Comparison of ENCODE assay signal across 1 cellular context in the genomic region with DNA sequence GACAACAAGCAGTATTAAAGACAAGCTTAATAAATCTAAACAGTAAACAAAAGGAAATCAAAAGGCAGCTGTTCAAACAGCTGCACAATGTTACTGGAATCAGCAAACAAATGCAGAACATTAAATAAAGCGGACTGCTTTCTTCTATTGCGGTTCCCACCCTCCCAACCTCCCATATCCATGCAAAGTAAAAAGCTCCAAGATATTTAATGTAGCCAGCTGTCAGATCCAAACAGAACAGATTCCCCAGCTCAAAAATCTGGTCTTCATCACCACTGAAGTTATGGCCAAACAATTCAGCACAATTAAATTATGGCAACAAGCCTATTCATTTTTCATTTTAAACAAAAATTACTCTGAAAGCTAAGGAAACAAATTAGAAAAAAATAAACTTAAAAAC.
TF ChIP-seq lines count a peak whose summit lies in the region.

No MANE protein-coding gene starts in this region.

TF ChIP-seq in GM23338, 12 proteins besides CTCF, POLR2A, EP300 and RAD21 (continued from another document):
- TF ChIP-seq, protein P1, sequence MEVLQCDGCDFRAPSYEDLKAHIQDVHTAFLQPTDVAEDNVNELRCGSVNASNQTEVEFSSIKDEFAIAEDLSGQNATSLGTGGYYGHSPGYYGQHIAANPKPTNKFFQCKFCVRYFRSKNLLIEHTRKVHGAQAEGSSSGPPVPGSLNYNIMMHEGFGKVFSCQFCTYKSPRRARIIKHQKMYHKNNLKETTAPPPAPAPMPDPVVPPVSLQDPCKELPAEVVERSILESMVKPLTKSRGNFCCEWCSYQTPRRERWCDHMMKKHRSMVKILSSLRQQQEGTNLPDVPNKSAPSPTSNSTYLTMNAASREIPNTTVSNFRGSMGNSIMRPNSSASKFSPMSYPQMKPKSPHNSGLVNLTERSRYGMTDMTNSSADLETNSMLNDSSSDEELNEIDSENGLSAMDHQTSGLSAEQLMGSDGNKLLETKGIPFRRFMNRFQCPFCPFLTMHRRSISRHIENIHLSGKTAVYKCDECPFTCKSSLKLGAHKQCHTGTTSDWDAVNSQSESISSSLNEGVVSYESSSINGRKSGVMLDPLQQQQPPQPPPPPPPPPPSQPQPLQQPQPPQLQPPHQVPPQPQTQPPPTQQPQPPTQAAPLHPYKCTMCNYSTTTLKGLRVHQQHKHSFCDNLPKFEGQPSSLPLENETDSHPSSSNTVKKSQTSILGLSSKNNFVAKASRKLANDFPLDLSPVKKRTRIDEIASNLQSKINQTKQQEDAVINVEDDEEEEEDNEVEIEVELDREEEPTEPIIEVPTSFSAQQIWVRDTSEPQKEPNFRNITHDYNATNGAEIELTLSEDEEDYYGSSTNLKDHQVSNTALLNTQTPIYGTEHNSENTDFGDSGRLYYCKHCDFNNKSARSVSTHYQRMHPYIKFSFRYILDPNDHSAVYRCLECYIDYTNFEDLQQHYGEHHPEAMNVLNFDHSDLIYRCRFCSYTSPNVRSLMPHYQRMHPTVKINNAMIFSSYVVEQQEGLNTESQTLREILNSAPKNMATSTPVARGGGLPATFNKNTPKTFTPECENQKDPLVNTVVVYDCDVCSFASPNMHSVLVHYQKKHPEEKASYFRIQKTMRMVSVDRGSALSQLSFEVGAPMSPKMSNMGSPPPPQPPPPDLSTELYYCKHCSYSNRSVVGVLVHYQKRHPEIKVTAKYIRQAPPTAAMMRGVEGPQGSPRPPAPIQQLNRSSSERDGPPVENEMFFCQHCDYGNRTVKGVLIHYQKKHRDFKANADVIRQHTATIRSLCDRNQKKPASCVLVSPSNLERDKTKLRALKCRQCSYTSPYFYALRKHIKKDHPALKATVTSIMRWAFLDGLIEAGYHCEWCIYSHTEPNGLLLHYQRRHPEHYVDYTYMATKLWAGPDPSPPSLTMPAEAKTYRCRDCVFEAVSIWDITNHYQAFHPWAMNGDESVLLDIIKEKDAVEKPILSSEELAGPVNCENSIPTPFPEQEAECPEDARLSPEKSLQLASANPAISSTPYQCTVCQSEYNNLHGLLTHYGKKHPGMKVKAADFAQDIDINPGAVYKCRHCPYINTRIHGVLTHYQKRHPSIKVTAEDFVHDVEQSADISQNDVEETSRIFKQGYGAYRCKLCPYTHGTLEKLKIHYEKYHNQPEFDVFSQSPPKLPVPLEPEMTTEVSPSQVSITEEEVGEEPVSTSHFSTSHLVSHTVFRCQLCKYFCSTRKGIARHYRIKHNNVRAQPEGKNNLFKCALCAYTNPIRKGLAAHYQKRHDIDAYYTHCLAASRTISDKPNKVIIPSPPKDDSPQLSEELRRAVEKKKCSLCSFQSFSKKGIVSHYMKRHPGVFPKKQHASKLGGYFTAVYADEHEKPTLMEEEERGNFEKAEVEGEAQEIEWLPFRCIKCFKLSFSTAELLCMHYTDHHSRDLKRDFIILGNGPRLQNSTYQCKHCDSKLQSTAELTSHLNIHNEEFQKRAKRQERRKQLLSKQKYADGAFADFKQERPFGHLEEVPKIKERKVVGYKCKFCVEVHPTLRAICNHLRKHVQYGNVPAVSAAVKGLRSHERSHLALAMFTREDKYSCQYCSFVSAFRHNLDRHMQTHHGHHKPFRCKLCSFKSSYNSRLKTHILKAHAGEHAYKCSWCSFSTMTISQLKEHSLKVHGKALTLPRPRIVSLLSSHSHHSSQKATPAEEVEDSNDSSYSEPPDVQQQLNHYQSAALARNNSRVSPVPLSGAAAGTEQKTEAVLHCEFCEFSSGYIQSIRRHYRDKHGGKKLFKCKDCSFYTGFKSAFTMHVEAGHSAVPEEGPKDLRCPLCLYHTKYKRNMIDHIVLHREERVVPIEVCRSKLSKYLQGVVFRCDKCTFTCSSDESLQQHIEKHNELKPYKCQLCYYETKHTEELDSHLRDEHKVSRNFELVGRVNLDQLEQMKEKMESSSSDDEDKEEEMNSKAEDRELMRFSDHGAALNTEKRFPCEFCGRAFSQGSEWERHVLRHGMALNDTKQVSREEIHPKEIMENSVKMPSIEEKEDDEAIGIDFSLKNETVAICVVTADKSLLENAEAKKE (CRISPR knock-in tag; IDR thresholded peaks at IDR 0.05), result no peak
- no peak for TF ChIP-seq ZNF114 (CRISPR knock-in tag; IDR thresholded peaks at IDR 0.05)
- no peak for TF ChIP-seq STAT1 (IDR thresholded peaks at IDR 0.05; ENCODE audit: unreplicated experiment)
- TF ChIP-seq EZH2phosphoT487 (IDR thresholded peaks at IDR 0.05; ENCODE audit: unreplicated experiment), result no peak
- TF ChIP-seq, protein P2, sequence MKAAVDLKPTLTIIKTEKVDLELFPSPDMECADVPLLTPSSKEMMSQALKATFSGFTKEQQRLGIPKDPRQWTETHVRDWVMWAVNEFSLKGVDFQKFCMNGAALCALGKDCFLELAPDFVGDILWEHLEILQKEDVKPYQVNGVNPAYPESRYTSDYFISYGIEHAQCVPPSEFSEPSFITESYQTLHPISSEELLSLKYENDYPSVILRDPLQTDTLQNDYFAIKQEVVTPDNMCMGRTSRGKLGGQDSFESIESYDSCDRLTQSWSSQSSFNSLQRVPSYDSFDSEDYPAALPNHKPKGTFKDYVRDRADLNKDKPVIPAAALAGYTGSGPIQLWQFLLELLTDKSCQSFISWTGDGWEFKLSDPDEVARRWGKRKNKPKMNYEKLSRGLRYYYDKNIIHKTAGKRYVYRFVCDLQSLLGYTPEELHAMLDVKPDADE (IDR thresholded peaks at IDR 0.05), result no peak
- no peak for TF ChIP-seq EZH2 (IDR thresholded peaks at IDR 0.05; ENCODE audit: low read depth, unreplicated experiment)
- no peak for TF ChIP-seq NANOG (IDR thresholded peaks at IDR 0.05; ENCODE audit: borderline replicate concordance)
- no peak for TF ChIP-seq CREB1 (CRISPR knock-in tag; IDR thresholded peaks at IDR 0.05; ENCODE audit: low read depth)
- no peak for TF ChIP-seq POLR2AphosphoS5 (IDR thresholded peaks at IDR 0.05; ENCODE audit: low read depth)
- no peak for TF ChIP-seq JUNB (IDR thresholded peaks at IDR 0.05; ENCODE audit: unreplicated experiment)
- no peak for TF ChIP-seq ZNF331 (CRISPR knock-in tag; IDR thresholded peaks at IDR 0.05; ENCODE audit: low read depth)
